ENCODE assay signal across 9 cellular contexts in genomic region chr3:111338059-111338698, GRCh38.
DNase-seq lines count a peak whose midpoint lies in the region; ATAC-seq, FAIRE-seq and TF ChIP-seq lines count a peak whose summit lies in the region.
"Had no signal": no experiment of that assay in that cellular context is flagged by ENCODE, and none has a peak within 500 bp of the region (broad histone marks: within the 10 kb centered on the region; RNA-seq: fewer than 3 reads in every experiment).

No MANE protein-coding gene starts in this region.

- POLR2A ChIA-PET in activated CD4-positive, alpha-beta T cell treated with anti-CD3 and anti-CD28 coated beads, Interleukin-2, amount 10 ng/mL, durations not matched to agents 7 days and 5 days (lab: Charles Lee) = no interaction called here

- DNase-seq in GM19239 (ENCODE audit: insufficient read length, low spot score) = no peak
- DNase-seq in NCI-H2029 (lab: John Stamatoyannopoulos, UW) = peak; percentile 40
- peak; percentile 64 for DNase-seq in activated CD4-positive, alpha-beta T cell treated with anti-CD3 and anti-CD28 coated beads, Interleukin-2, amount 10 ng/mL, durations not matched to agents 7 days and 5 days
- DNase-seq in esophagus squamous epithelium (lab: John Stamatoyannopoulos, UW) = no peak
- peak; percentile 77 for DNase-seq in osteoblast (ENCODE audit: insufficient read length, low spot score, missing footprints)

- no peak for ATAC-seq in GM19455 (IDR thresholded peaks at IDR 0.05; ENCODE audit: unreplicated experiment)
- no peak for ATAC-seq in HG02884 (IDR thresholded peaks at IDR 0.05; ENCODE audit: unreplicated experiment)

- peak; percentile 83 for FAIRE-seq in GM19239 (lab: Jason Lieb, UNC)

- peaks cover 21% of the 10 kb centered on the region for H3K4me1 Mint-ChIP-seq in activated CD4-positive, alpha-beta T cell treated with anti-CD3 and anti-CD28 coated beads, Interleukin-2, amount 10 ng/mL, durations not matched to agents 7 days and 5 days

- peaks cover 10% of the 10 kb centered on the region for H3K9me3 Mint-ChIP-seq in activated CD4-positive, alpha-beta T cell treated with anti-CD3 and anti-CD28 coated beads, Interleukin-2, amount 10 ng/mL, durations not matched to agents 7 days and 5 days

- TF ChIP-seq CTCF in C4-2B (conservative IDR thresholded peaks at IDR 0.05) = peak; percentile 87
- peak in 4 of 6 experiments; percentile 41 to 61 (median 46) for TF ChIP-seq CTCF in esophagus squamous epithelium (IDR thresholded peaks at IDR 0.05)
- peak; percentile 87 for TF ChIP-seq CTCF in osteoblast (IDR thresholded peaks at IDR 0.05; ENCODE audit: extremely low read depth, low read depth, low read length)

- H3K36me3 Mint-ChIP-seq in activated CD4-positive, alpha-beta T cell treated with anti-CD3 and anti-CD28 coated beads, Interleukin-2, amount 10 ng/mL, durations not matched to agents 7 days and 5 days (ENCODE audit: low read depth) = peaks cover 9% of the 10 kb centered on the region
- H3K36me3 Mint-ChIP-seq: IgD-negative memory B cell had no signal

- H3K4me1 ChIP-seq in esophagus squamous epithelium (no peaks in the 10 kb centered on the region), osteoblast (ENCODE audit: insufficient read depth, low read length) (no peaks in the 10 kb centered on the region)

- H3K36me3 ChIP-seq in esophagus squamous epithelium (no peaks in the 10 kb centered on the region), osteoblast (ENCODE audit: insufficient read depth, low read length) (no peaks in the 10 kb centered on the region)

- H3K27me3 ChIP-seq in esophagus squamous epithelium = peaks cover 0 to 4% (median 0%) of the 10 kb centered on the region in 4 donors
- H3K27me3 ChIP-seq in osteoblast (ENCODE audit: insufficient read depth, low read length) = no peaks in the 10 kb centered on the region

- WGBS in esophagus squamous epithelium, 2 donors = 57 to 64% methylated on average over 4 of the region's 4 CpGs

- H3K9me3 ChIP-seq in esophagus squamous epithelium (no peaks in the 10 kb centered on the region), osteoblast (ENCODE audit: low read depth, low read length) (no peaks in the 10 kb centered on the region)

- CTCF ChIA-PET in activated CD4-positive, alpha-beta T cell treated with anti-CD3 and anti-CD28 coated beads, Interleukin-2, amount 10 ng/mL, durations not matched to agents 7 days and 5 days (lab: Charles Lee) = interaction anchor here (1.1 to 1.9 kb wide), 4 partner anchors 10 to 109 kb away, joined by 3 to 5 read pairs (median 4); no protein-coding TSS in a partner anchor

- no peaks in the 10 kb centered on the region for H4K20me1 ChIP-seq in osteoblast (ENCODE audit: insufficient read depth, low read length)

- H3K79me2 ChIP-seq in osteoblast (ENCODE audit: insufficient read depth, low read length) = no peaks in the 10 kb centered on the region

- H3K4me3 Mint-ChIP-seq in activated CD4-positive, alpha-beta T cell treated with anti-CD3 and anti-CD28 coated beads, Interleukin-2, amount 10 ng/mL, durations not matched to agents 7 days and 5 days = no peak overlapping the region
- H3K4me3 Mint-ChIP-seq: IgD-negative memory B cell had no signal

- no peak overlapping the region for H3K27ac ChIP-seq in C4-2B
- no peak overlapping the region for H3K27ac ChIP-seq in esophagus squamous epithelium
- no peak overlapping the region for H3K27ac ChIP-seq in osteoblast (ENCODE audit: low read depth, low read length)

- TF ChIP-seq POLR2A in esophagus squamous epithelium (IDR thresholded peaks at IDR 0.05) = no peak

- H3K4me3 ChIP-seq in esophagus squamous epithelium (no peak overlapping the region), osteoblast (ENCODE audit: insufficient read depth, low read length) (no peak overlapping the region)

- H3K27me3 Mint-ChIP-seq in activated CD4-positive, alpha-beta T cell treated with anti-CD3 and anti-CD28 coated beads, Interleukin-2, amount 10 ng/mL, durations not matched to agents 7 days and 5 days = no peaks in the 10 kb centered on the region
- H3K27me3 Mint-ChIP-seq: IgD-negative memory B cell had no signal

- H2AFZ ChIP-seq in osteoblast (ENCODE audit: low read length) = no peak overlapping the region

- no peak overlapping the region for H3K27ac Mint-ChIP-seq in activated CD4-positive, alpha-beta T cell treated with anti-CD3 and anti-CD28 coated beads, Interleukin-2, amount 10 ng/mL, durations not matched to agents 7 days and 5 days
- H3K27ac Mint-ChIP-seq: IgD-negative memory B cell had no signal

- intact Hi-C loops in esophagus squamous epithelium (cut with DNase I) = no loop called here

- H3K4me2 ChIP-seq in osteoblast (ENCODE audit: insufficient read depth, low read length) = peak overlapping the region; percentile 2

Comparison
In these comparisons a context has a peak if more than half of its experiments do, and no peak if none do; other contexts are left out.
1. DNase-seq: peak in NCI-H2029 (single experiment), activated CD4-positive, alpha-beta T cell treated with anti-CD3 and anti-CD28 coated beads, Interleukin-2, amount 10 ng/mL, durations not matched to agents 7 days and 5 days (single experiment) and osteoblast (single experiment); none in GM19239 (single experiment) and esophagus squamous epithelium (single experiment).
2. Peak in every context shown above with its lines, with median percentiles within 50 percentile points of each other: CTCF ChIP-seq.